ENCODE assay signal across 8 cellular contexts in genomic region chr12:94147991-94148840, GRCh38. TPM values are rescaled to one million over a fixed set of nuclear protein-coding genes. Genes with fewer than 3 reads are reported as not detected.
A peak's percentile ranks its signal among the peaks of the same experiment; 100 is the strongest.
DNase-seq lines count a peak whose midpoint lies in the region; ATAC-seq and TF ChIP-seq lines count a peak whose summit lies in the region.

PLXNC1 (plus strand) TSS chr12:94148577; CDS start chr12:94148972, 395 bp downstream.

- peak; percentile 39 for ATAC-seq in HG02884 (IDR thresholded peaks at IDR 0.05; ENCODE audit: unreplicated experiment)

- TF ChIP-seq POLR2A in erythroblast (IDR thresholded peaks at IDR 0.05; ENCODE audit: low read length), result no peak

- DNase-seq in DMS153 treated with DMSO at 0.1 percent for 48 hours (lab: John Stamatoyannopoulos, UW; ENCODE audit: unreplicated experiment), result peak; percentile 20
- no peak for DNase-seq in DMS153 (lab: John Stamatoyannopoulos, UW)
- DNase-seq in NCI-H748 (lab: John Stamatoyannopoulos, UW; ENCODE audit: unreplicated experiment), result peak; percentile 79
- DNase-seq in activated T-cell treated with anti-CD3 and anti-CD28 coated beads, Interleukin-2, amount 50 U/mL, for 1 hour, result peak; percentile 70
- peak; percentile 76 to 82 for DNase-seq in erythroblast (lab: John Stamatoyannopoulos, UW)
- peak; percentile 52 for DNase-seq in mucosa of gallbladder (ENCODE audit: low spot score)
- DNase-seq in stimulated activated CD8-positive, alpha-beta memory T cell treated with anti-CD3 and anti-CD28 coated beads, Interleukin-7, amount 100 ng/mL, for 4 hours (ENCODE audit: low read depth in 2 of 2), result peak; percentile 48 to 68

RNA-seq across cellular contexts. Expression of gene PLXNC1, which starts in this region (rescaled TPM):
- total RNA-seq in mucosa of gallbladder, result 17.6 TPM
